11 cellular contexts compared by ENCODE assay signal in genomic region chr12:28611115-28611435, GRCh38.
DNase-seq lines count a peak whose midpoint lies in the region; ATAC-seq and TF ChIP-seq lines count a peak whose summit lies in the region.
"Had no signal": no experiment of that assay in that cellular context is flagged by ENCODE, and none has a peak within 500 bp of the region (broad histone marks: within the 10 kb centered on the region; RNA-seq: fewer than 3 reads in every experiment).

No MANE protein-coding gene starts in this region.

- intact Hi-C loops in sciatic nerve (cut with DNase I) = no loop called here
- intact Hi-C loops in testis (cut with DNase I; ENCODE audit: low total_unique reads) = no loop called here

- H3K27ac ChIP-seq in GM23248 (peak overlapping the region; percentile 42), testis (no peak overlapping the region)

- ATAC-seq in sciatic nerve (peak; percentile 61), HG03354 (IDR thresholded peaks at IDR 0.05; ENCODE audit: poor library complexity, severe bottlenecking, unreplicated experiment) (no peak)

- in situ Hi-C loops in GM23248 (cut with MboI) = no loop called here

- no peaks in the 10 kb centered on the region for H4K20me1 ChIP-seq in GM23248 (ENCODE audit: insufficient read depth)

- H3K9me3 ChIP-seq in GM23248 (ENCODE audit: low read depth) = no peaks in the 10 kb centered on the region
- no peaks in the 10 kb centered on the region for H3K9me3 ChIP-seq in testis

- H3K9ac ChIP-seq in GM23248 = no peak overlapping the region

- H3F3A ChIP-seq in GM23248 (ENCODE audit: insufficient read depth) = peaks cover 9% of the 10 kb centered on the region; the same call in 1 of the 2 replicates

- H3K4me2 ChIP-seq in GM23248 (ENCODE audit: unreplicated experiment) = peak overlapping the region; percentile 43

- H3K4me1 ChIP-seq in GM23248 (ENCODE audit: insufficient read depth) = peaks cover 14% of the 10 kb centered on the region
- H3K4me1 ChIP-seq in testis = no peaks in the 10 kb centered on the region

- H3K27me3 ChIP-seq in GM23248 (replicated peaks; ENCODE audit: insufficient read depth) (no peaks in the 10 kb centered on the region), testis (no peaks in the 10 kb centered on the region)

- no peaks in the 10 kb centered on the region for H3K79me2 ChIP-seq in GM23248 (ENCODE audit: insufficient read depth)

- no peak overlapping the region for H2AFZ ChIP-seq in GM23248

- TF ChIP-seq POLR2A in testis (IDR thresholded peaks at IDR 0.05) = no peak

- H3K36me3 ChIP-seq in GM23248 (ENCODE audit: low read depth) (no peaks in the 10 kb centered on the region), testis (ENCODE audit: low read depth, missing control alignments) (no peaks in the 10 kb centered on the region)

- DNase-seq in GM23248 (peak; percentile 91), RPMI7951 (ENCODE audit: low read depth) (peak; percentile 56), fibroblast of gingiva (ENCODE audit: low read depth) (peak; percentile 83), sciatic nerve (ENCODE audit: low spot score) (no peak), testis (no peak)
- DNase-seq in activated T-cell treated with anti-CD3 and anti-CD28 coated beads, Interleukin-2, amount 50 U/mL, for 48 hours = no peak
- DNase-seq: H7, hippocampal formation, NCI-H1417, T-helper 9 cell had no signal

- TF ChIP-seq CTCF in testis (IDR thresholded peaks at IDR 0.05) = no peak

- H3K9me2 ChIP-seq in GM23248 (ENCODE audit: insufficient read depth) = no peaks in the 10 kb centered on the region

- H3K4me3 ChIP-seq in GM23248 = no peak overlapping the region
- H3K4me3 ChIP-seq in testis = no peak overlapping the region

Comparison
In these comparisons a context has a peak if more than half of its experiments do, and no peak if none do; other contexts are left out.
1. DNase-seq: peak in GM23248 (single experiment), RPMI7951 (single experiment) and fibroblast of gingiva (single experiment); none in sciatic nerve (single experiment), activated T-cell treated with anti-CD3 and anti-CD28 coated beads, Interleukin-2, amount 50 U/mL, for 48 hours (0 of 2) and testis (single experiment).